ENCODE assay signal across 1 cellular context in the genomic region with DNA sequence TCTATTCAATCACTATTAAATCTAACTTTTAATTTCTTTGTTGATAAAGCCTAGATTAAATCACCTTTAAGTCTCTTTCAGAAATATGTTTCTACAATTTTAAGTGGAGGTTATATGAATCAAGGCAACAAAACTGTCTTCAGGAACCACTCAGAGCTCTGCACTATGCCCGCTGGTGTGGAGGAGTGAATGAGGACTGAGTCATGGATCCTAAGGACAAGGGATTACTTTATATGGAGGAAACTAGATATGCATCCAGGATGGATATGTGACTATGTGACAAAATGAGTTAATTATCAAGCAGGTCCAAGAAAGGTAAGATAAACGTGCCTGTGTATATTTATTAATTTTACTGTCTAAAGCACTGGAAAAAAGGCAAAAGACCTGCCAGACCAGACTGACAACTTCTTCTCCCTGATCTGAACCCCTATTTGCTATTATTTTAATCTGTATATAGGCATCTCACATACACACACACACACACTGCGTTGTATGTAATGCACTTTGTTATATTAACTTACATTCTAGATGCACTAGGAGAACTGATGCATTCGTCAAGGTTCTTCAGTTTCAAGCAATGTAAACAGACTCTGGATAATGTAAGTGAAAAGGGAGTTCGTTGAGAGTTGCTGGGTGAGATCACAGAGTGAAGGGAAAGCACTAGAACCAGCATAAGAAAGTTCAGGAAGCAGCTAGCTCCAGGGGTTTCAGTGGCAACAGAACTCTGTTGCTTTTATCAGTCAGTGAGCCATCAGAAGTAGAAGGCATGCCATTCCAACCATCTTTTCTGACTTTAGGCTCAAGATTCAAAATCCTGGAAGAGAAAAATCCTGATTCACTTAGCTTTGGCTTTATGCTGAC.
TF ChIP-seq lines count a peak whose summit lies in the region.

No MANE protein-coding gene starts in this region.

TF ChIP-seq in WTC11, 78 proteins besides CTCF, POLR2A, EP300 and RAD21 (continued from another document):
- TF ChIP-seq, protein P1, sequence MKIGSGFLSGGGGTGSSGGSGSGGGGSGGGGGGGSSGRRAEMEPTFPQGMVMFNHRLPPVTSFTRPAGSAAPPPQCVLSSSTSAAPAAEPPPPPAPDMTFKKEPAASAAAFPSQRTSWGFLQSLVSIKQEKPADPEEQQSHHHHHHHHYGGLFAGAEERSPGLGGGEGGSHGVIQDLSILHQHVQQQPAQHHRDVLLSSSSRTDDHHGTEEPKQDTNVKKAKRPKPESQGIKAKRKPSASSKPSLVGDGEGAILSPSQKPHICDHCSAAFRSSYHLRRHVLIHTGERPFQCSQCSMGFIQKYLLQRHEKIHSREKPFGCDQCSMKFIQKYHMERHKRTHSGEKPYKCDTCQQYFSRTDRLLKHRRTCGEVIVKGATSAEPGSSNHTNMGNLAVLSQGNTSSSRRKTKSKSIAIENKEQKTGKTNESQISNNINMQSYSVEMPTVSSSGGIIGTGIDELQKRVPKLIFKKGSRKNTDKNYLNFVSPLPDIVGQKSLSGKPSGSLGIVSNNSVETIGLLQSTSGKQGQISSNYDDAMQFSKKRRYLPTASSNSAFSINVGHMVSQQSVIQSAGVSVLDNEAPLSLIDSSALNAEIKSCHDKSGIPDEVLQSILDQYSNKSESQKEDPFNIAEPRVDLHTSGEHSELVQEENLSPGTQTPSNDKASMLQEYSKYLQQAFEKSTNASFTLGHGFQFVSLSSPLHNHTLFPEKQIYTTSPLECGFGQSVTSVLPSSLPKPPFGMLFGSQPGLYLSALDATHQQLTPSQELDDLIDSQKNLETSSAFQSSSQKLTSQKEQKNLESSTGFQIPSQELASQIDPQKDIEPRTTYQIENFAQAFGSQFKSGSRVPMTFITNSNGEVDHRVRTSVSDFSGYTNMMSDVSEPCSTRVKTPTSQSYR (CRISPR knock-in tag; IDR thresholded peaks at IDR 0.05) = no peak
- TF ChIP-seq, protein P2, sequence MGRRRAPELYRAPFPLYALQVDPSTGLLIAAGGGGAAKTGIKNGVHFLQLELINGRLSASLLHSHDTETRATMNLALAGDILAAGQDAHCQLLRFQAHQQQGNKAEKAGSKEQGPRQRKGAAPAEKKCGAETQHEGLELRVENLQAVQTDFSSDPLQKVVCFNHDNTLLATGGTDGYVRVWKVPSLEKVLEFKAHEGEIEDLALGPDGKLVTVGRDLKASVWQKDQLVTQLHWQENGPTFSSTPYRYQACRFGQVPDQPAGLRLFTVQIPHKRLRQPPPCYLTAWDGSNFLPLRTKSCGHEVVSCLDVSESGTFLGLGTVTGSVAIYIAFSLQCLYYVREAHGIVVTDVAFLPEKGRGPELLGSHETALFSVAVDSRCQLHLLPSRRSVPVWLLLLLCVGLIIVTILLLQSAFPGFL (CRISPR knock-in tag; IDR thresholded peaks at IDR 0.05; ENCODE audit: borderline replicate concordance) = no peak
- TF ChIP-seq IRF2 (CRISPR knock-in tag; IDR thresholded peaks at IDR 0.05; ENCODE audit: borderline replicate concordance, low read depth) (no peak), ZNF317 (CRISPR knock-in tag; IDR thresholded peaks at IDR 0.05; ENCODE audit: borderline replicate concordance, low read depth) (no peak), NFE2L1 (CRISPR knock-in tag; IDR thresholded peaks at IDR 0.05) (no peak), ZNF396 (CRISPR knock-in tag; IDR thresholded peaks at IDR 0.05; ENCODE audit: borderline replicate concordance) (no peak), JUN (CRISPR knock-in tag; IDR thresholded peaks at IDR 0.05) (no peak), ZBTB21 (CRISPR knock-in tag; IDR thresholded peaks at IDR 0.05; ENCODE audit: borderline replicate concordance) (no peak), TEAD4 (CRISPR knock-in tag; IDR thresholded peaks at IDR 0.05) (no peak)
- TF ChIP-seq, protein P3, sequence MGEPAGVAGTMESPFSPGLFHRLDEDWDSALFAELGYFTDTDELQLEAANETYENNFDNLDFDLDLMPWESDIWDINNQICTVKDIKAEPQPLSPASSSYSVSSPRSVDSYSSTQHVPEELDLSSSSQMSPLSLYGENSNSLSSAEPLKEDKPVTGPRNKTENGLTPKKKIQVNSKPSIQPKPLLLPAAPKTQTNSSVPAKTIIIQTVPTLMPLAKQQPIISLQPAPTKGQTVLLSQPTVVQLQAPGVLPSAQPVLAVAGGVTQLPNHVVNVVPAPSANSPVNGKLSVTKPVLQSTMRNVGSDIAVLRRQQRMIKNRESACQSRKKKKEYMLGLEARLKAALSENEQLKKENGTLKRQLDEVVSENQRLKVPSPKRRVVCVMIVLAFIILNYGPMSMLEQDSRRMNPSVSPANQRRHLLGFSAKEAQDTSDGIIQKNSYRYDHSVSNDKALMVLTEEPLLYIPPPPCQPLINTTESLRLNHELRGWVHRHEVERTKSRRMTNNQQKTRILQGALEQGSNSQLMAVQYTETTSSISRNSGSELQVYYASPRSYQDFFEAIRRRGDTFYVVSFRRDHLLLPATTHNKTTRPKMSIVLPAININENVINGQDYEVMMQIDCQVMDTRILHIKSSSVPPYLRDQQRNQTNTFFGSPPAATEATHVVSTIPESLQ (CRISPR knock-in tag; IDR thresholded peaks at IDR 0.05) = no peak
TF ChIP-seq in WTC11: peak in this region for 0.
